Comparison of ENCODE assay signal across 1 cellular context in genomic region chr16:85514601-85515318, GRCh38.
TF ChIP-seq lines count a peak whose summit lies in the region.

No MANE protein-coding gene starts in this region.

TF ChIP-seq in HepG2, 621 proteins besides CTCF, POLR2A, EP300 and RAD21 (continued from another document and continues in another):
- TF ChIP-seq CERS6 (CRISPR knock-in tag; IDR thresholded peaks at IDR 0.05) (peak; percentile 60; the same call in 1 of the 2 replicates), NR2F6 (IDR thresholded peaks at IDR 0.05) (peak; percentile 95), NR2F6 (CRISPR knock-in tag; IDR thresholded peaks at IDR 0.05) (peak; percentile 97), HOXA7 (CRISPR knock-in tag; IDR thresholded peaks at IDR 0.05) (peak; percentile 96), HIVEP1 (CRISPR knock-in tag; IDR thresholded peaks at IDR 0.05) (peak; percentile 96), ZNF510 (CRISPR knock-in tag; IDR thresholded peaks at IDR 0.05; ENCODE audit: low read depth) (peak; percentile 98), SRY (CRISPR knock-in tag; IDR thresholded peaks at IDR 0.05) (peak; percentile 54; the same call in 1 of the 2 replicates), PRPF4 (IDR thresholded peaks at IDR 0.05; ENCODE audit: low read depth, low read length, poor library complexity, severe bottlenecking) (no peak), ZZZ3 (CRISPR knock-in tag; IDR thresholded peaks at IDR 0.05; ENCODE audit: borderline replicate concordance) (peak; percentile 89), HNF4G (IDR thresholded peaks at IDR 0.05; ENCODE audit: borderline replicate concordance, low read depth, low read length) (peak; percentile 61), HNF4G (CRISPR knock-in tag; IDR thresholded peaks at IDR 0.05; ENCODE audit: borderline replicate concordance, low read depth) (peak; percentile 83), ZBTB42 (CRISPR knock-in tag; IDR thresholded peaks at IDR 0.05) (no peak), MTERF4 (CRISPR knock-in tag; IDR thresholded peaks at IDR 0.05) (no peak; the same call in 1 of the 2 replicates), IRF2 (CRISPR knock-in tag; IDR thresholded peaks at IDR 0.05) (peak; percentile 96), ZBTB1 (CRISPR knock-in tag; IDR thresholded peaks at IDR 0.05; ENCODE audit: borderline replicate concordance) (no peak), AKNA (CRISPR knock-in tag; IDR thresholded peaks at IDR 0.05; ENCODE audit: borderline replicate concordance) (no peak), ZNF704 (CRISPR knock-in tag; IDR thresholded peaks at IDR 0.05; ENCODE audit: borderline replicate concordance) (peak; percentile 57; the same call in 1 of the 2 replicates), ZNF343 (CRISPR knock-in tag; IDR thresholded peaks at IDR 0.05) (peak; percentile 97), THRA (CRISPR knock-in tag; IDR thresholded peaks at IDR 0.05; ENCODE audit: borderline replicate concordance) (peak; percentile 90), NBN (conservative IDR thresholded peaks at IDR 0.05) (no peak), STAT5B (CRISPR knock-in tag; IDR thresholded peaks at IDR 0.05) (no peak), ZNF275 (CRISPR knock-in tag; IDR thresholded peaks at IDR 0.05; ENCODE audit: borderline replicate concordance) (no peak), ZNF670 (CRISPR knock-in tag; IDR thresholded peaks at IDR 0.05; ENCODE audit: borderline replicate concordance) (peak; percentile 96; the same call in 1 of the 2 replicates), ZMAT5 (CRISPR knock-in tag; IDR thresholded peaks at IDR 0.05; ENCODE audit: borderline replicate concordance, low read depth) (no peak), ZNF652 (CRISPR knock-in tag; IDR thresholded peaks at IDR 0.05; ENCODE audit: borderline replicate concordance, low read depth) (no peak), E2F2 (CRISPR knock-in tag; IDR thresholded peaks at IDR 0.05; ENCODE audit: borderline replicate concordance) (peak; percentile 95; the same call in 1 of the 2 replicates), MYNN (CRISPR knock-in tag; IDR thresholded peaks at IDR 0.05; ENCODE audit: low read depth) (no peak), SNAPC4 (CRISPR knock-in tag; IDR thresholded peaks at IDR 0.05) (peak; percentile 93), FOXO4 (CRISPR knock-in tag; conservative IDR thresholded peaks at IDR 0.05) (no peak), SETDB1 (CRISPR knock-in tag; IDR thresholded peaks at IDR 0.05; ENCODE audit: borderline replicate concordance) (no peak), MAZ (IDR thresholded peaks at IDR 0.05; ENCODE audit: borderline replicate concordance, low read depth, low read length) (peak; percentile 77), MAZ (CRISPR knock-in tag; IDR thresholded peaks at IDR 0.05; ENCODE audit: low read depth) (peak; percentile 97)
